In the genomic region with DNA sequence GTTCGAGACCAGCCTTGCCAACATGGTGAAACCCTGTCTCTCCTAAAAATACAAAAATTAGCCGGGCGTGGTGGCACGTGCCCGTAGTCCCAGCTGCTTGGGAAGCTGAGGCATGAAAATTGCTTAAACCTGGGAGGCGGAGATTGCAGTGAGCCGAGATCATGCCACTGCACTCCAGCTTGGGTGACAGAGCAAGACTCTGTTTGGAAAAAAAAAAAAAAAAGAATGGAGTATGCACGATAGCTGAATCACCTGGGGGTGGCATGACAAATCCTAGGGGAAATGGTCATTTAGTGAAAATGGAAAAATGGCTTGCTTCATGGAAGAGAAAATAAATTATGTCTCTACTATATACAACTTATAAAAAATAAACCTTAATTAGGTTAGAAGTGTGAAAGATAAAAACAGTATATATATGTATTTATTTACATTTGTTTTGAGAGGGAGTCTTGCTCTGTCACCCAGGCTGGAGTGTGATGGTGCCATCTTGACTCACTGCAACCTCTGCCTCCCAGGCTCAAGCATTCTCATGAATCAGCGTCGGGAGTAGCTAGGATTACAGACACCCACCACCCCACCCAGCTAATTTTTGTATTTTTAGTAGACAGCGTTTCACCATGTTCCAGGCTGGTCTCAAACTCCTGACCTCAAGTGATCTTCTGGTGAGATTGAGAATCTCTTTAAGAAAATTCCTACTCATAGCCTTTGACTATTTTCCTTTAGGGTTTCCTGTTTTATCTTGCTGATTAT, we compare ENCODE assay signal across 16 cellular contexts. TPM values are rescaled to one million over a fixed set of nuclear protein-coding genes. Genes with fewer than 3 reads are reported as not detected.
A peak's percentile ranks its signal among the peaks of the same experiment; 100 is the strongest.
DNase-seq lines count a peak whose midpoint lies in the region; ATAC-seq and TF ChIP-seq lines count a peak whose summit lies in the region.
"Had no signal": no experiment of that assay in that cellular context is flagged by ENCODE, and none has a peak within 500 bp of the region (broad histone marks: within the 10 kb centered on the region; RNA-seq: fewer than 3 reads in every experiment).

No MANE protein-coding gene starts in this region.

- no peak overlapping the region for H3K56ac ChIP-seq in IMR-90 (ENCODE audit: extremely low read depth, insufficient read depth, low read length)
- H3K56ac ChIP-seq in H9 (ENCODE audit: insufficient read length, low read depth, low read length) = no peak overlapping the region

- no peaks in the 10 kb centered on the region for H3K23me2 ChIP-seq in H9 (ENCODE audit: insufficient read length, low read depth, low read length, poor library complexity, severe bottlenecking)

- TF ChIP-seq RAD21 in IMR-90 (IDR thresholded peaks at IDR 0.05; ENCODE audit: low read length) = no peak

- H3K18ac ChIP-seq in IMR-90 (ENCODE audit: low read depth, low read length) = no peak overlapping the region
- no peak overlapping the region for H3K18ac ChIP-seq in H9 (ENCODE audit: insufficient read length, low read depth, low read length)

- H3K4me3 Mint-ChIP-seq in H9 = no peak overlapping the region

- no peak for TF ChIP-seq CTCF in IMR-90 (conservative IDR thresholded peaks at IDR 0.05; ENCODE audit: low read depth, low read length)
- TF ChIP-seq CTCF in foreskin keratinocyte (conservative IDR thresholded peaks at IDR 0.05) = no peak
- TF ChIP-seq CTCF in MM.1S (IDR thresholded peaks at IDR 0.05; ENCODE audit: low read length) = no peak
- no peak for TF ChIP-seq CTCF in H9 (conservative IDR thresholded peaks at IDR 0.05)

- no peak overlapping the region for H2BK12ac ChIP-seq in H9 (ENCODE audit: insufficient read length, low read depth, low read length)

- H3K4me2 ChIP-seq in IMR-90 (ENCODE audit: low read depth, low read length) = no peak overlapping the region
- no peak overlapping the region for H3K4me2 ChIP-seq in MM.1S (ENCODE audit: low read depth, low read length)
- no peak overlapping the region for H3K4me2 ChIP-seq in H9 (ENCODE audit: insufficient read depth, insufficient read length, low read length)

- no peak overlapping the region for H2AK5ac ChIP-seq in IMR-90 (ENCODE audit: low read depth, low read length)
- H2AK5ac ChIP-seq in H9 (ENCODE audit: insufficient read length, low read length) = no peak overlapping the region

- H2AFZ ChIP-seq in IMR-90 (replicated peaks; ENCODE audit: low read length, poor library complexity) = no peak overlapping the region
- no peak overlapping the region for H2AFZ ChIP-seq in MM.1S (ENCODE audit: low read length)
- H2AFZ ChIP-seq in H9 (ENCODE audit: low read length) = no peak overlapping the region

- H3K23ac ChIP-seq in IMR-90 (ENCODE audit: low read depth, low read length) = no peak overlapping the region
- H3K23ac ChIP-seq in H9 (ENCODE audit: insufficient read length, low read depth, low read length) = no peak overlapping the region

- no peak overlapping the region for H3K14ac ChIP-seq in IMR-90 (replicated peaks; ENCODE audit: low read depth, low read length)
- H3K14ac ChIP-seq in H9 (ENCODE audit: insufficient read depth, low read length) = no peak overlapping the region

- H4K5ac ChIP-seq in IMR-90 (ENCODE audit: low read depth, low read length) (no peak overlapping the region), H9 (ENCODE audit: insufficient read length, low read depth, low read length) (no peak overlapping the region)

- H3K36me3 Mint-ChIP-seq in H9 (ENCODE audit: insufficient read depth in 1 of 3, low read depth in 3 of 3) = peaks cover 0 to 21% (median 9%) of the 10 kb centered on the region in 3 experiments; a peak in 5 of 7 replicates

- 60% methylated on average over 1 of the region's 11 CpGs; no CpG with 5 or more reads in 1 of the 2 experiments for whole genome bisulfite sequencing in IMR-90 (ENCODE audit: extremely low coverage in 2 of 2, insufficient read length in 1 of 2), 2 experiments
- no CpG with 5 or more reads among the region's 11 CpGs for WGBS in H9 (ENCODE audit: extremely low coverage, insufficient read length, low lambda C conversion rate)

- H4K20me1 ChIP-seq in IMR-90 (ENCODE audit: insufficient read depth, low read length) = no peaks in the 10 kb centered on the region
- no peaks in the 10 kb centered on the region for H4K20me1 ChIP-seq in MM.1S (ENCODE audit: insufficient read depth, low read length)
- no peaks in the 10 kb centered on the region for H4K20me1 ChIP-seq in H9 (ENCODE audit: control insufficient read depth, insufficient read depth, insufficient read length)

- intact Hi-C loops in IMR-90 (cut with micrococcal nuclease) = no loop called here

- H3K79me1 ChIP-seq in IMR-90 (ENCODE audit: low read depth in 1 of 2, low read length in 2 of 2) = no peaks in the 10 kb centered on the region
- no peaks in the 10 kb centered on the region for H3K79me1 ChIP-seq in H9 (ENCODE audit: insufficient read depth, low read depth, low read length, poor library complexity, severe bottlenecking)

- CTCF ChIA-PET in IMR-90 (lab: Yijun Ruan, JAX) = interaction anchor here (0.6 kb wide), 1 partner anchor 153 kb away, joined by 3 read pairs; no protein-coding TSS in a partner anchor

- H3K27ac ChIP-seq in IMR-90 (ENCODE audit: insufficient read depth, low read length) = no peak overlapping the region
- H3K27ac ChIP-seq in foreskin keratinocyte = no peak overlapping the region
- H3K27ac ChIP-seq in MM.1S (ENCODE audit: low read length) = no peak overlapping the region
- no peak overlapping the region for H3K27ac ChIP-seq in H9 (ENCODE audit: insufficient read length, low read depth, low read length)
- H3K27ac ChIP-seq: C4-2B had no signal

- H3K9ac ChIP-seq in IMR-90 (ENCODE audit: low read depth, low read length) = no peak overlapping the region
- no peak overlapping the region for H3K9ac ChIP-seq in adipocyte (ENCODE audit: low read length)
- no peak overlapping the region for H3K9ac ChIP-seq in MM.1S (ENCODE audit: low read length)
- no peak overlapping the region for H3K9ac ChIP-seq in H9 (ENCODE audit: extremely low read depth, insufficient read length, low read length)

- dilution Hi-C loops in IMR-90 (cut with HindIII; ENCODE audit: low sequenced_read_pairs, unreplicated experiment) = no loop called here

- POLR2A ChIA-PET in IMR-90 (lab: Charles Lee; ENCODE audit: unreplicated experiment) = no interaction called here

- no peaks in the 10 kb centered on the region for H3F3A ChIP-seq in MM.1S (ENCODE audit: insufficient read depth, low read length)

- H3K9me3 ChIP-seq in IMR-90 (ENCODE audit: control insufficient read depth, insufficient read depth, low read length) = no peaks in the 10 kb centered on the region
- no peaks in the 10 kb centered on the region for H3K9me3 ChIP-seq in adipocyte (ENCODE audit: control insufficient read depth, low read length)
- H3K9me3 ChIP-seq in MM.1S (replicated peaks; ENCODE audit: insufficient read depth, low read length) = no peaks in the 10 kb centered on the region
- H3K9me3 ChIP-seq in H9 (ENCODE audit: control insufficient read depth, low read depth, low read length) = no peaks in the 10 kb centered on the region

- H3K4ac ChIP-seq in IMR-90 (ENCODE audit: low read depth, low read length) (no peak overlapping the region), H9 (ENCODE audit: low read depth, low read length) (no peak overlapping the region)

- H3K4me3 ChIP-seq in IMR-90 (ENCODE audit: insufficient read depth, low read depth, low read length) (no peak overlapping the region), adipocyte (ENCODE audit: low read length) (no peak overlapping the region), MM.1S (ENCODE audit: low read length) (no peak overlapping the region)

- H2BK15ac ChIP-seq in IMR-90 (ENCODE audit: low read depth, low read length) (no peak overlapping the region), H9 (ENCODE audit: low read depth, low read length) (no peak overlapping the region)

- TF ChIP-seq POLR2A in IMR-90 (IDR thresholded peaks at IDR 0.05; ENCODE audit: low read depth, low read length) = no peak

- H3K9me2 ChIP-seq in MM.1S (replicated peaks; ENCODE audit: insufficient read depth, low read length) = no peaks in the 10 kb centered on the region

- no peaks in the 10 kb centered on the region for H3K9me1 ChIP-seq in IMR-90 (ENCODE audit: insufficient read depth, low read length)

- peak; percentile 44; the same call in 1 of the 2 replicates for ATAC-seq in IMR-90 (ENCODE audit: low read depth)
- peak; percentile 76 for ATAC-seq in foreskin keratinocyte
- ATAC-seq in HG03196 (IDR thresholded peaks at IDR 0.05; ENCODE audit: unreplicated experiment) = no peak
- ATAC-seq in GM18909 (IDR thresholded peaks at IDR 0.05; ENCODE audit: poor library complexity, unreplicated experiment) = no peak
- ATAC-seq: HCT116 had no signal

- H3K36me3 ChIP-seq in IMR-90 (ENCODE audit: control insufficient read depth, insufficient read depth, low read length) (no peaks in the 10 kb centered on the region), adipocyte (ENCODE audit: control insufficient read depth, insufficient read depth, low read length, severe bottlenecking) (no peaks in the 10 kb centered on the region), MM.1S (replicated peaks; ENCODE audit: insufficient read depth, low read length) (no peaks in the 10 kb centered on the region)

- no peak overlapping the region for H4K91ac ChIP-seq in IMR-90 (ENCODE audit: insufficient read depth, low read depth, low read length)
- no peak overlapping the region for H4K91ac ChIP-seq in H9 (ENCODE audit: insufficient read length, low read depth, low read length)

- no peak overlapping the region for H3K27ac Mint-ChIP-seq in H9

- BruUV-seq in IMR-90 (replicated peaks; lab: Mats Ljungman, UMichigan) = no TSS peak

- H3K9me3 Mint-ChIP-seq in H9 = peaks cover 0 to 8% of the 10 kb centered on the region in 2 experiments; a peak in 3 of 5 replicates

- DNase-seq in EH (ENCODE audit: low read depth) (peak; percentile 59), IMR-90 (peak; percentile 47), adipocyte (ENCODE audit: low read depth) (peak; percentile 28), foreskin keratinocyte (peak in 1 of 2 donors; percentile 34), MM.1S (no peak), H9 (no peak)
- DNase-seq: DND-41, KG1, NCI-H187, NCI-H2171, NCI-H446 treated with DMSO at 0.1 percent for 48 hours, NCI-H748 treated with DMSO at 0.1 percent for 48 hours had no signal

- H2BK120ac ChIP-seq in IMR-90 (ENCODE audit: low read depth, low read length) (no peak overlapping the region), H9 (ENCODE audit: low read depth, low read length, poor library complexity, severe bottlenecking) (no peak overlapping the region)

- H4K8ac ChIP-seq in IMR-90 (ENCODE audit: low read depth in 2 of 2, low read length in 2 of 2) (no peak overlapping the region), H9 (replicated peaks; ENCODE audit: insufficient read length, low read depth, low read length) (no peak overlapping the region)

- H3K27me3 ChIP-seq in IMR-90 (ENCODE audit: control insufficient read depth, insufficient read depth, low read length) = no peaks in the 10 kb centered on the region
- H3K27me3 ChIP-seq in adipocyte (replicated peaks; ENCODE audit: control insufficient read depth, insufficient read depth, low read length) = no peaks in the 10 kb centered on the region
- H3K27me3 ChIP-seq in foreskin keratinocyte = no peaks in the 10 kb centered on the region
- H3K27me3 ChIP-seq in MM.1S (replicated peaks; ENCODE audit: insufficient read depth, low read length) = no peaks in the 10 kb centered on the region
- H3K27me3 ChIP-seq in H9 (ENCODE audit: insufficient read depth, low read length) = no peaks in the 10 kb centered on the region

- no peak overlapping the region for H2AK9ac ChIP-seq in IMR-90 (replicated peaks; ENCODE audit: low read depth, low read length, poor library complexity)

- no peak overlapping the region for H3T11ph ChIP-seq in H9 (ENCODE audit: low read length)

- in situ Hi-C loops in IMR-90 (cut with MboI; ENCODE audit: low sequenced_read_pairs) = no loop called here

- H2BK20ac ChIP-seq in IMR-90 (ENCODE audit: low read depth, low read length) (no peak overlapping the region), H9 (ENCODE audit: low read depth, low read length, poor library complexity, severe bottlenecking) (no peak overlapping the region)

- H3K27me3 Mint-ChIP-seq in H9 (ENCODE audit: low read depth) = no peaks in the 10 kb centered on the region

- H2BK5ac ChIP-seq in IMR-90 (ENCODE audit: low read depth, low read length, poor library complexity, severe bottlenecking) = peak overlapping the region; percentile 30
- H2BK5ac ChIP-seq in H9 (ENCODE audit: insufficient read length, low read length) = no peak overlapping the region

- no peaks in the 10 kb centered on the region for H3K79me2 ChIP-seq in MM.1S (ENCODE audit: low read length)
- no peaks in the 10 kb centered on the region for H3K79me2 ChIP-seq in H9 (ENCODE audit: insufficient read depth, low read length)

- H3K4me1 ChIP-seq in IMR-90 (ENCODE audit: control insufficient read depth, insufficient read depth, low read length) (no peaks in the 10 kb centered on the region), adipocyte (ENCODE audit: control insufficient read depth, insufficient read depth, low read length) (no peaks in the 10 kb centered on the region), foreskin keratinocyte (peaks cover 9% of the 10 kb centered on the region), MM.1S (ENCODE audit: low read length) (no peaks in the 10 kb centered on the region), H9 (ENCODE audit: insufficient read depth, low read length) (no peaks in the 10 kb centered on the region)

- no peaks in the 10 kb centered on the region for H3K4me1 Mint-ChIP-seq in H9

RNA-seq across cellular contexts. Expression of a gene that starts 19.3 kb away (rescaled TPM):
- total RNA-seq in IMR-90 (2012; rRNA removed) = 2.5 and 9.7 TPM in 2 replicates
- 7.3 and 9.5 TPM in 2 replicates for polyA plus RNA-seq in IMR-90 (2012; rRNA removed)
- 6.3 and 10.1 TPM in 2 replicates for polyA plus RNA-seq in IMR-90 (2012; cell fraction: cytosol; rRNA removed)
- polyA plus RNA-seq in IMR-90 (2012; cell fraction: nucleus; rRNA removed; ENCODE audit: low replicate concordance) = 1.6 and 3.2 TPM in 2 replicates
- 18.5 and 23.3 TPM in 2 replicates for total RNA-seq in foreskin keratinocyte
- polyA plus RNA-seq in foreskin keratinocyte = 21.2 and 27.9 TPM in 2 replicates
- total RNA-seq in H9 (2021) = 16.9 and 18.6 TPM in 2 replicates

RNA-seq across cellular contexts. Expression of a gene that starts 41.1 kb away (rescaled TPM):
- total RNA-seq in IMR-90 (2012; rRNA removed) (16.4 and 16.8 TPM in 2 replicates), foreskin keratinocyte (13.6 and 14.8 TPM in 2 replicates), H9 (2021) (23.0 and 24.0 TPM in 2 replicates)
- polyA plus RNA-seq in IMR-90 (2012; rRNA removed) (9.0 and 11.0 TPM in 2 replicates), foreskin keratinocyte (6.8 and 7.4 TPM in 2 replicates)
- 3.4 and 4.4 TPM in 2 replicates for polyA plus RNA-seq in IMR-90 (2012; cell fraction: cytosol; rRNA removed)
- 4.5 and 6.9 TPM in 2 replicates for polyA plus RNA-seq in IMR-90 (2012; cell fraction: nucleus; rRNA removed; ENCODE audit: low replicate concordance)

Comparison
In these comparisons a context has a peak if more than half of its experiments do, and no peak if none do; other contexts are left out.
1. DNase-seq: peak in EH (single experiment), IMR-90 (single experiment) and adipocyte (single experiment); none in MM.1S (single experiment) and H9 (single experiment).
2. ATAC-seq: peak in IMR-90 (single experiment) and foreskin keratinocyte (single experiment); none in HG03196 (single experiment) and GM18909 (single experiment).